Comparison of ENCODE assay signal across 4 cellular contexts in the genomic region with DNA sequence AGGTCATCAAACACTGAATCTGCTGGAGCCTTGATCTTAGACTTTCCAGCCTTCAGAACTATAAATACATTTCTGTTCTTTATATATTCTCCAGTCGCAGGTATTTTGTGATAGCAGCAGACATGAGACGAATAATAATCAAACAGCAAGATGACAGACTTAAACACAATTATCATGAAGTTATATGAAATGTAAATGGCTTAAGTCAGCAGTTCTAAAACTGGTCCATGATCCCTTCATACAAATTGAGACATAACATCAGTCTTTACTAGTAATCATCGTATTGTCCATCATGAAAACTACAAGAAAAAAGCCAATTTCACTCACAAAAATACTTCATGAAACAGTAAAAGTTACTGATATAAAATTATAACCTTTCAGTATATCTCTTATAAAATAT.
TF ChIP-seq lines count a peak whose summit lies in the region.

No MANE protein-coding gene starts in this region.

TF ChIP-seq in HepG2, 621 proteins besides CTCF, POLR2A, EP300 and RAD21:
- TF ChIP-seq MAFK (conservative IDR thresholded peaks at IDR 0.05 in 1 of 2, IDR thresholded peaks at IDR 0.05 in 1 of 2; ENCODE audit: low read length in 2 of 2) (peak in 1 of 2 experiments; percentile 59; a peak in 2 of 4 replicates), ADNP (CRISPR knock-in tag; IDR thresholded peaks at IDR 0.05) (no peak), MAFF (IDR thresholded peaks at IDR 0.05; ENCODE audit: low read depth, low read length) (peak; percentile 10; the same call in 1 of the 2 replicates)

TF ChIP-seq in A549, 52 proteins besides CTCF, POLR2A, EP300 and RAD21:
- TF ChIP-seq JUNB (IDR thresholded peaks at IDR 0.05) (no peak), MAFK (IDR thresholded peaks at IDR 0.05; ENCODE audit: partially characterized antibody) (peak; percentile 45)

TF ChIP-seq in IMR-90, 13 proteins besides CTCF, POLR2A, EP300 and RAD21:
- TF ChIP-seq MAFK (IDR thresholded peaks at IDR 0.05; ENCODE audit: low read depth, low read length) (peak; percentile 55), RFX5 (IDR thresholded peaks at IDR 0.05; ENCODE audit: low read depth, low read length) (no peak)

TF ChIP-seq in K562, 482 proteins besides CTCF, POLR2A, EP300 and RAD21:
- TF ChIP-seq, protein P1, sequence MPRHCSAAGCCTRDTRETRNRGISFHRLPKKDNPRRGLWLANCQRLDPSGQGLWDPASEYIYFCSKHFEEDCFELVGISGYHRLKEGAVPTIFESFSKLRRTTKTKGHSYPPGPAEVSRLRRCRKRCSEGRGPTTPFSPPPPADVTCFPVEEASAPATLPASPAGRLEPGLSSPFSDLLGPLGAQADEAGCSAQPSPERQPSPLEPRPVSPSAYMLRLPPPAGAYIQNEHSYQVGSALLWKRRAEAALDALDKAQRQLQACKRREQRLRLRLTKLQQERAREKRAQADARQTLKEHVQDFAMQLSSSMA (CRISPR knock-in tag; IDR thresholded peaks at IDR 0.05), result no peak
- TF ChIP-seq FUS (optimal IDR thresholded peaks at IDR 0.05; ENCODE audit: low read depth, low read length) (no peak), ZNF316 (IDR thresholded peaks at IDR 0.05) (peak; percentile 48)
